Comparison of ENCODE assay signal across 26 cellular contexts in the genomic region with DNA sequence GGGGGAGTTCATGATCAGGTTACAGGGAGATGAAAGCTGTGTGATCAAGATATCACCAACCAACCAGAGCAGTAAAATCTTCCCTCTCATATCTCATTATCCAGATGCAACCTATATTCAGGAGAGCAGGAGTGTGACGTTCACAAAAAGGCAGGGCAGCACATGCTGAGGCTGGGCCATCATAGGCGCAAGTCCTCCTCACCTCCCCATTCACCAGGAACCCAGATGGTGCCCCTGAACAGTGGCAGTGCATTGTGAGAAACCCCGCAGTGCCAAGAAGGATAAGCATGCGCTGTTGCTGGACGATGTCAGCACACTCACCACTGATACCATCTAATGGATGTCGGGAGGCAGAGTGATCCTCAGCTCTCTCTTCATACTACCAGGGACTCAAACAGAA.
"Had no signal": no experiment of that assay in that cellular context is flagged by ENCODE, and none has a peak within 500 bp of the region (broad histone marks: within the 10 kb centered on the region; RNA-seq: fewer than 3 reads in every experiment).

No MANE protein-coding gene starts in this region.

- DNase-seq: hippocampal formation; kidney; left colon; left ventricle myocardium inferior; midbrain; naive thymus-derived CD8-positive, alpha-beta T cell; occipital lobe; right lobe of liver; stimulated activated CD4-positive, alpha-beta T cell treated with anti-CD3 and anti-CD28 coated beads, Interleukin-1b, Interleukin-23, amount 100 ng/mL, for 48 hours; stimulated activated CD4-positive, alpha-beta T cell treated with anti-CD3 and anti-CD28 coated beads, Interleukin-2, amount 100 ng/mL, for 48 hours; stimulated activated CD4-positive, alpha-beta T cell treated with anti-CD3 and anti-CD28 coated beads, Interleukin-4, amount 100 ng/mL, for 4 hours; stimulated activated CD8-positive, alpha-beta memory T cell treated with anti-CD3 and anti-CD28 coated beads, Interleukin-4, amount 100 ng/mL, for 48 hours; stimulated activated naive B cell treated with anti-CD40 and anti-IgM and Interleukin-4, amounts not matched to agents 10 μg/mL and 1 μg/mL and 100 μg/mL, for 72 hours; stimulated activated naive CD8-positive, alpha-beta T cell treated with anti-CD3 and anti-CD28 coated beads, Interleukin-15, Interleukin-2, amounts not matched to agents 100 U/mL and 50 U/mL, for 24 hours; tibial artery; trophoblast cell; upper lobe of right lung had no signal

- H3K4me3 Mint-ChIP-seq: naive thymus-derived CD8-positive, alpha-beta T cell; nephron; neural progenitor cell; stimulated activated naive B cell treated with anti-CD40 and anti-IgM and Interleukin-4, amounts not matched to agents 10 μg/mL and 1 μg/mL and 100 μg/mL, for 72 hours had no signal

- H3K27me3 ChIP-seq: neural progenitor cell, neutrophil, right atrium auricular region, right lobe of liver, suprapubic skin, tibial artery, upper lobe of right lung had no signal

- H3K36me3 Mint-ChIP-seq: naive thymus-derived CD8-positive, alpha-beta T cell; neural progenitor cell; stimulated activated naive B cell treated with anti-CD40 and anti-IgM and Interleukin-4, amounts not matched to agents 10 μg/mL and 1 μg/mL and 100 μg/mL, for 72 hours had no signal

- H3K27ac Mint-ChIP-seq: naive thymus-derived CD8-positive, alpha-beta T cell; nephron; neural progenitor cell; stimulated activated naive B cell treated with anti-CD40 and anti-IgM and Interleukin-4, amounts not matched to agents 10 μg/mL and 1 μg/mL and 100 μg/mL, for 72 hours had no signal

- H3K9me3 Mint-ChIP-seq: naive thymus-derived CD8-positive, alpha-beta T cell; nephron; neural progenitor cell; stimulated activated naive B cell treated with anti-CD40 and anti-IgM and Interleukin-4, amounts not matched to agents 10 μg/mL and 1 μg/mL and 100 μg/mL, for 72 hours had no signal

- H3K36me3 ChIP-seq: left ventricle myocardium inferior, neural progenitor cell, neutrophil, right atrium auricular region, right lobe of liver, suprapubic skin, thoracic aorta, tibial artery, upper lobe of right lung had no signal

- H3K27me3 Mint-ChIP-seq: stimulated activated naive B cell treated with anti-CD40 and anti-IgM and Interleukin-4, amounts not matched to agents 10 μg/mL and 1 μg/mL and 100 μg/mL, for 72 hours had no signal

- H3K4me3 ChIP-seq: left ventricle myocardium inferior, lung, neural progenitor cell, right atrium auricular region, right lobe of liver, smooth muscle cell, suprapubic skin, thoracic aorta, tibial artery, upper lobe of right lung had no signal

- ATAC-seq: left colon; naive thymus-derived CD8-positive, alpha-beta T cell; right lobe of liver; stimulated activated naive B cell treated with anti-CD40 and anti-IgM and Interleukin-4, amounts not matched to agents 10 μg/mL and 1 μg/mL and 100 μg/mL, for 72 hours; stimulated activated naive CD8-positive, alpha-beta T cell treated with anti-CD3 and anti-CD28 coated beads, Interleukin-15, Interleukin-2, amounts not matched to agents 100 U/mL and 50 U/mL, for 24 hours; upper lobe of right lung had no signal

- H3K4me1 Mint-ChIP-seq: neural progenitor cell; stimulated activated naive B cell treated with anti-CD40 and anti-IgM and Interleukin-4, amounts not matched to agents 10 μg/mL and 1 μg/mL and 100 μg/mL, for 72 hours had no signal

- H3K4me1 ChIP-seq: left ventricle myocardium inferior, neural progenitor cell, parathyroid adenoma, right atrium auricular region, right lobe of liver, suprapubic skin, tibial artery, upper lobe of right lung had no signal

- H3K27ac ChIP-seq: left ventricle myocardium inferior, neural progenitor cell, neutrophil, parathyroid adenoma, right atrium auricular region, right lobe of liver, suprapubic skin, thoracic aorta, tibial artery, upper lobe of right lung had no signal

- H3K9me3 ChIP-seq: left ventricle myocardium inferior, neutrophil, right atrium auricular region, right lobe of liver, suprapubic skin, thoracic aorta, tibial artery, upper lobe of right lung had no signal
